35 cellular contexts compared by ENCODE assay signal in genomic region chr1:208000504-208000903, GRCh38.
"Had no signal": no experiment of that assay in that cellular context is flagged by ENCODE, and none has a peak within 500 bp of the region (broad histone marks: within the 10 kb centered on the region; RNA-seq: fewer than 3 reads in every experiment).

No MANE protein-coding gene starts in this region.

- H3K4me3 ChIP-seq: adrenal gland, body of pancreas, breast epithelium, K562, PC-9 had no signal

- H3K27ac ChIP-seq: adrenal gland, body of pancreas, breast epithelium, PC-9, RWPE1, WERI-Rb-1 had no signal

- H3K9me3 ChIP-seq: adrenal gland, body of pancreas, breast epithelium had no signal

- H3K27me3 ChIP-seq: adrenal gland, body of pancreas, breast epithelium had no signal

- ATAC-seq: activated CD8-positive, alpha-beta T cell treated with anti-CD3 and anti-CD28 coated beads for 36 hours; activated naive CD4-positive, alpha-beta T cell treated with anti-CD3 and anti-CD28 coated beads, Interleukin-2, amount 50 U/mL, for 72 hours; activated T-cell treated with anti-CD3 and anti-CD28 coated beads, Interleukin-2, amount 50 U/mL, for 4 hours; body of pancreas; K562 had no signal

- DNase-seq: activated CD4-positive, alpha-beta T cell treated with anti-CD3 and anti-CD28 coated beads for 1 hour; activated CD4-positive, alpha-beta T cell treated with anti-CD3 and anti-CD28 coated beads, Interleukin-2, amount 10 ng/mL, durations not matched to agents 24 days and 14 days; activated CD4-positive, alpha-beta T cell treated with anti-CD3 and anti-CD28 coated beads, Interleukin-2, amount 50 U/mL, for 4 hours; activated CD4-positive, CD25-positive, alpha-beta regulatory T cell; activated CD8-positive, alpha-beta T cell treated with anti-CD3 and anti-CD28 coated beads for 36 hours; activated gamma-delta T cell treated with Interleukin-2 at 50 U/mL for 16 hours; activated naive CD4-positive, alpha-beta T cell treated with anti-CD3 and anti-CD28 coated beads for 36 hours; activated T-cell treated with anti-CD3 and anti-CD28 coated beads for 4 hours; activated T-cell treated with anti-CD3 and anti-CD28 coated beads, Interleukin-2, amount 50 U/mL, for 4 hours; body of pancreas; caudate nucleus; cerebellar nuclear complex; NCI-H1105; NCI-H1417 treated with DMSO at 0.1 percent for 48 hours; NCI-H187 treated with DMSO at 0.1 percent for 48 hours; NCI-H2081; NCI-H2171 treated with DMSO at 0.1 percent for 48 hours; NCI-H2227 treated with DMSO at 0.1 percent for 48 hours; NCI-H446; NCI-H510A treated with DMSO at 0.1 percent for 48 hours; NCI-H526 treated with DMSO at 0.1 percent for 48 hours; NCI-H774; NK-92 treated with Interleukin-12 subunit alpha and Interleukin-12 subunit beta, amount 100 ng/mL, for 24 hours; PC-9; Right ventricle myocardium superior; SW 1271; T-helper 1 cell; T-helper 2 cell; T-helper 9 cell had no signal

- H3K4me1 ChIP-seq: adrenal gland, breast epithelium had no signal

- H3K36me3 ChIP-seq: adrenal gland, breast epithelium, WERI-Rb-1 had no signal
